In genomic region chr16:23330583-23331249, GRCh38 we compare ENCODE assay signal across 2 cellular contexts.
TF ChIP-seq lines count a peak whose summit lies in the region.

No MANE protein-coding gene starts in this region.

TF ChIP-seq in HepG2, 621 proteins besides CTCF, POLR2A, EP300 and RAD21:
- no peak for TF ChIP-seq CAMTA2 (CRISPR knock-in tag; IDR thresholded peaks at IDR 0.05; ENCODE audit: borderline replicate concordance)
- TF ChIP-seq IKZF1 (IDR thresholded peaks at IDR 0.05): no peak
- no peak for TF ChIP-seq CERS6 (CRISPR knock-in tag; IDR thresholded peaks at IDR 0.05)
- TF ChIP-seq ZNF317 (CRISPR knock-in tag; IDR thresholded peaks at IDR 0.05): no peak
- no peak for TF ChIP-seq ZFP37 (CRISPR knock-in tag; IDR thresholded peaks at IDR 0.05; ENCODE audit: borderline replicate concordance)
- TF ChIP-seq ZNF770 (CRISPR knock-in tag; IDR thresholded peaks at IDR 0.05): peak; percentile 45; the same call in 1 of the 2 replicates
- no peak for TF ChIP-seq NFKBIZ (CRISPR knock-in tag; IDR thresholded peaks at IDR 0.05)
- no peak for TF ChIP-seq MLXIP (CRISPR knock-in tag; IDR thresholded peaks at IDR 0.05; ENCODE audit: borderline replicate concordance)
- no peak for TF ChIP-seq ZNF382 (CRISPR knock-in tag; IDR thresholded peaks at IDR 0.05; ENCODE audit: borderline replicate concordance)
- no peak for TF ChIP-seq ZNF263 (CRISPR knock-in tag; IDR thresholded peaks at IDR 0.05)
- peak; percentile 40; the same call in 1 of the 2 replicates for TF ChIP-seq ZNF121 (CRISPR knock-in tag; IDR thresholded peaks at IDR 0.05)
- TF ChIP-seq EED (CRISPR knock-in tag; IDR thresholded peaks at IDR 0.05): no peak
- no peak for TF ChIP-seq SMARCE1 (IDR thresholded peaks at IDR 0.05; ENCODE audit: borderline replicate concordance)
- no peak for TF ChIP-seq TFDP1 (CRISPR knock-in tag; IDR thresholded peaks at IDR 0.05; ENCODE audit: borderline replicate concordance)
- TF ChIP-seq ZNF276 (CRISPR knock-in tag; IDR thresholded peaks at IDR 0.05; ENCODE audit: low read depth): no peak
- no peak for TF ChIP-seq RCOR2 (CRISPR knock-in tag; IDR thresholded peaks at IDR 0.05)
- TF ChIP-seq NFIC (IDR thresholded peaks at IDR 0.05; ENCODE audit: low read length): no peak
TF ChIP-seq in HepG2: peak in this region for 2.

TF ChIP-seq in SK-N-SH, 30 proteins besides CTCF, POLR2A, EP300 and RAD21:
- TF ChIP-seq GATA2 (CRISPR knock-in tag; IDR thresholded peaks at IDR 0.05) (peak; percentile 68), RCOR1 (IDR thresholded peaks at IDR 0.05; ENCODE audit: low read length) (peak; percentile 55; the same call in 1 of the 2 replicates), USF2 (IDR thresholded peaks at IDR 0.05; ENCODE audit: borderline replicate concordance, low read depth, low read length) (no peak)
